13 cellular contexts compared by ENCODE assay signal in genomic region chr1:233005703-233006102, GRCh38.
DNase-seq lines count a peak whose midpoint lies in the region; ATAC-seq and TF ChIP-seq lines count a peak whose summit lies in the region.
"Had no signal": no experiment of that assay in that cellular context is flagged by ENCODE, and none has a peak within 500 bp of the region (broad histone marks: within the 10 kb centered on the region; RNA-seq: fewer than 3 reads in every experiment).

No MANE protein-coding gene starts in this region.

- TF ChIP-seq CTCF in RWPE2 (IDR thresholded peaks at IDR 0.05; ENCODE audit: poor library complexity, severe bottlenecking) (no peak), fibroblast of mammary gland (conservative IDR thresholded peaks at IDR 0.05; ENCODE audit: control insufficient read depth, insufficient read depth, low read depth, low read length) (no peak)

- H3K36me3 ChIP-seq in RWPE2 (ENCODE audit: low read depth) = no peaks in the 10 kb centered on the region

- H3K4me3 ChIP-seq in RWPE2 (ENCODE audit: severe bottlenecking) = no peak overlapping the region
- H3K4me3 ChIP-seq in fibroblast of mammary gland (ENCODE audit: control insufficient read depth, low read depth, low read length) = no peak overlapping the region

- peak; percentile 3 for DNase-seq in activated CD8-positive, alpha-beta memory T cell treated with anti-CD3 and anti-CD28 coated beads for 24 hours
- no peak for DNase-seq in activated CD8-positive, alpha-beta memory T cell treated with anti-CD3 and anti-CD28 coated beads, Interleukin-2, amount 50 U/mL, for 48 hours
- DNase-seq in RWPE2 (ENCODE audit: low spot score) (no peak), fibroblast of mammary gland (ENCODE audit: low read depth) (peak; percentile 9), retina (peak; percentile 32), COLO829 (ENCODE audit: low spot score) (no peak), KBM-7 (no peak)
- DNase-seq: activated CD8-positive, alpha-beta T cell treated with anti-CD3 and anti-CD28 coated beads, Interleukin-2, amount 10 ng/mL, durations not matched to agents 7 days and 5 days; mammary epithelial cell; NCI-H524 treated with DMSO at 0.1 percent for 48 hours; occipital lobe; RPMI8226 had no signal

- H3K27ac ChIP-seq in RWPE2 (ENCODE audit: poor library complexity, severe bottlenecking) = no peak overlapping the region

- no peaks in the 10 kb centered on the region for H3K9me3 ChIP-seq in RWPE2 (ENCODE audit: severe bottlenecking)

- no peaks in the 10 kb centered on the region for H3K27me3 ChIP-seq in RWPE2 (ENCODE audit: insufficient read depth, poor library complexity, severe bottlenecking)

- H3K4me1 ChIP-seq in RWPE2 (ENCODE audit: insufficient read depth, poor library complexity, severe bottlenecking) = no peaks in the 10 kb centered on the region

- peak; percentile 31; the same call in 1 of the 3 replicates for ATAC-seq in RWPE2 (ENCODE audit: low read depth)
- ATAC-seq in HG03457 (IDR thresholded peaks at IDR 0.05; ENCODE audit: unreplicated experiment) = no peak
- ATAC-seq: activated CD8-positive, alpha-beta T cell treated with anti-CD3 and anti-CD28 coated beads, Interleukin-2, amount 10 ng/mL, durations not matched to agents 7 days and 5 days had no signal

- in situ Hi-C loops in KBM-7 (cut with MboI; ENCODE audit: low pct_unique_long_range_greater_than_20kb, low sequenced_read_pairs) = no loop called here

Comparison
In these comparisons a context has a peak if more than half of its experiments do, and no peak if none do; other contexts are left out.
1. DNase-seq: peak in activated CD8-positive, alpha-beta memory T cell treated with anti-CD3 and anti-CD28 coated beads for 24 hours (single experiment), fibroblast of mammary gland (single experiment) and retina (single experiment); none in activated CD8-positive, alpha-beta memory T cell treated with anti-CD3 and anti-CD28 coated beads, Interleukin-2, amount 50 U/mL, for 48 hours (single experiment), RWPE2 (single experiment), COLO829 (single experiment) and KBM-7 (single experiment).